In the genomic region with DNA sequence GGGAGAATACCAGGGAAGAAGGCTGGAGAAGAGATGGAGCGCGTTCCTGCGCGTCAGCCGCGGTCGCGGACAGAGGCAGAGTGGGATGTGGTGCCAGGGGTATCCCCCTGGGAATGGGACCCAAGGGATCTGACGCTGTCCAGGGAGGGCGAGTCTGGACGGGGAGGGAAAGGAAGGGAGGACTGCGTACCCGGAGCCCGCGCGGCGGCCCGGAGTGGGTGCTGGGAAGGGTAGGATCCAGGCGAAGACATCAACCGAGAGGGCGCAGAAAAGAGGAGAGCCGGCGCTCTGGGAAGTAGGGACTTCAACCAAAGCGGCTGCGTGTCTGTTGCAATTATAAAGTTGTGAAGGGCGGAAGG, we compare ENCODE assay signal across 1 cellular context.
TF ChIP-seq lines count a peak whose summit lies in the region.

No MANE protein-coding gene starts in this region.

TF ChIP-seq in A549, 52 proteins besides CTCF, POLR2A, EP300 and RAD21 (continued from another document):
- TF ChIP-seq HOXB5 (CRISPR knock-in tag; IDR thresholded peaks at IDR 0.05) = no peak
TF ChIP-seq in A549: peak in this region for 0.
